Comparison of ENCODE assay signal across 8 cellular contexts in genomic region chr20:2653511-2654383, GRCh38. TPM values are rescaled to one million over a fixed set of nuclear protein-coding genes. Genes with fewer than 3 reads are reported as not detected.
DNase-seq lines count a peak whose midpoint lies in the region; ATAC-seq and TF ChIP-seq lines count a peak whose summit lies in the region.

No MANE protein-coding gene starts in this region.

- peaks cover 0 to 49% of the 10 kb centered on the region in 2 donors for H3K36me3 ChIP-seq in left lung
- no peaks in the 10 kb centered on the region for H3K36me3 ChIP-seq in testis (ENCODE audit: low read depth, missing control alignments)

- H3K27me3 ChIP-seq in left lung (no peaks in the 10 kb centered on the region), testis (no peaks in the 10 kb centered on the region)

- peak overlapping the region; percentile 90 for H3K4me3 Mint-ChIP-seq in T-helper 1 cell treated with Interleukin-12 subunit alpha and Interleukin-12 subunit beta and Interleukin-4 antibody, amounts not matched to agents 30 μg/mL and 1 μg/mL, for 36 hours
- peak overlapping the region; percentile 89 for H3K4me3 Mint-ChIP-seq in activated naive CD8-positive, alpha-beta T cell treated with anti-CD3 and anti-CD28 coated beads, Interleukin-2, amount 10 ng/mL, durations not matched to agents 7 days and 5 days

- TF ChIP-seq CTCF in left lung (IDR thresholded peaks at IDR 0.05) (no peak), testis (IDR thresholded peaks at IDR 0.05) (no peak)

- WGBS in testis, 2 donors, result 30 to 33% methylated on average over 24 of the region's 24 CpGs

- H3K4me1 ChIP-seq in left lung (peaks cover 13 to 35% of the 10 kb centered on the region in 2 donors), testis (peaks cover 10% of the 10 kb centered on the region)

- intact Hi-C loops in left lung (cut with DNase I), result no loop called here
- intact Hi-C loops in testis (cut with DNase I; ENCODE audit: low total_unique reads), result no loop called here

- no peaks in the 10 kb centered on the region for H3K9me3 ChIP-seq in left lung
- no peaks in the 10 kb centered on the region for H3K9me3 ChIP-seq in testis

- no peak for ATAC-seq in activated naive CD8-positive, alpha-beta T cell treated with anti-CD3 and anti-CD28 coated beads, Interleukin-2, amount 10 ng/mL, durations not matched to agents 7 days and 5 days (ENCODE audit: low read depth)
- ATAC-seq in left lung, result no peak
- no peak for ATAC-seq in GM18867 (IDR thresholded peaks at IDR 0.05; ENCODE audit: unreplicated experiment)
- no peak for ATAC-seq in HG02884 (IDR thresholded peaks at IDR 0.05; ENCODE audit: unreplicated experiment)

- no peak for TF ChIP-seq POLR2A in testis (IDR thresholded peaks at IDR 0.05)

- H3K4me3 ChIP-seq in left lung, result peak overlapping the region; percentile 91 to 96
- H3K4me3 ChIP-seq in testis, result peak overlapping the region; percentile 71 to 88

- DNase-seq in T-helper 1 cell (no peak), left lung (no peak), testis (no peak), NCI-H524 (lab: John Stamatoyannopoulos, UW) (no peak)
- no peak for DNase-seq in activated naive CD8-positive, alpha-beta T cell treated with anti-CD3 and anti-CD28 coated beads, Interleukin-2, amount 10 ng/mL, durations not matched to agents 7 days and 5 days

- H3K36me3 Mint-ChIP-seq in T-helper 1 cell treated with Interleukin-12 subunit alpha and Interleukin-12 subunit beta and Interleukin-4 antibody, amounts not matched to agents 30 μg/mL and 1 μg/mL, for 36 hours (ENCODE audit: low read depth), result peaks cover 49% of the 10 kb centered on the region
- H3K36me3 Mint-ChIP-seq in activated naive CD8-positive, alpha-beta T cell treated with anti-CD3 and anti-CD28 coated beads, Interleukin-2, amount 10 ng/mL, durations not matched to agents 7 days and 5 days, result peaks cover 45% of the 10 kb centered on the region

- H3K27ac ChIP-seq in left lung, result peak overlapping the region in 1 of 2 donors; percentile 92
- peak overlapping the region in 1 of 2 donors; percentile 86 for H3K27ac ChIP-seq in testis

- H3K9me3 Mint-ChIP-seq in T-helper 1 cell treated with Interleukin-12 subunit alpha and Interleukin-12 subunit beta and Interleukin-4 antibody, amounts not matched to agents 30 μg/mL and 1 μg/mL, for 36 hours, result no peaks in the 10 kb centered on the region
- H3K9me3 Mint-ChIP-seq in activated naive CD8-positive, alpha-beta T cell treated with anti-CD3 and anti-CD28 coated beads, Interleukin-2, amount 10 ng/mL, durations not matched to agents 7 days and 5 days, result no peaks in the 10 kb centered on the region

- POLR2A ChIA-PET in activated naive CD8-positive, alpha-beta T cell treated with anti-CD3 and anti-CD28 coated beads, Interleukin-2, amount 10 ng/mL, durations not matched to agents 7 days and 5 days (lab: Charles Lee), result interaction anchor here (1.0 to 6.3 kb wide), 9 partner anchors 11 to 219 kb away, joined by 3 to 86 read pairs (median 10); partner anchors contain the start of genes IDH3B, PCED1A, PTPRA and SNRPB

- H3K27me3 Mint-ChIP-seq in T-helper 1 cell treated with Interleukin-12 subunit alpha and Interleukin-12 subunit beta and Interleukin-4 antibody, amounts not matched to agents 30 μg/mL and 1 μg/mL, for 36 hours (ENCODE audit: low read depth), result no peaks in the 10 kb centered on the region
- no peaks in the 10 kb centered on the region for H3K27me3 Mint-ChIP-seq in activated naive CD8-positive, alpha-beta T cell treated with anti-CD3 and anti-CD28 coated beads, Interleukin-2, amount 10 ng/mL, durations not matched to agents 7 days and 5 days

- peak overlapping the region; percentile 76 for H3K27ac Mint-ChIP-seq in T-helper 1 cell treated with Interleukin-12 subunit alpha and Interleukin-12 subunit beta and Interleukin-4 antibody, amounts not matched to agents 30 μg/mL and 1 μg/mL, for 36 hours
- H3K27ac Mint-ChIP-seq in activated naive CD8-positive, alpha-beta T cell treated with anti-CD3 and anti-CD28 coated beads, Interleukin-2, amount 10 ng/mL, durations not matched to agents 7 days and 5 days, result peak overlapping the region; percentile 87

- H3K4me1 Mint-ChIP-seq in T-helper 1 cell treated with Interleukin-12 subunit alpha and Interleukin-12 subunit beta and Interleukin-4 antibody, amounts not matched to agents 30 μg/mL and 1 μg/mL, for 36 hours (ENCODE audit: low read depth), result peaks cover 23% of the 10 kb centered on the region
- H3K4me1 Mint-ChIP-seq in activated naive CD8-positive, alpha-beta T cell treated with anti-CD3 and anti-CD28 coated beads, Interleukin-2, amount 10 ng/mL, durations not matched to agents 7 days and 5 days, result peaks cover 38% of the 10 kb centered on the region

RNA-seq across cellular contexts. Expression of gene NOP56, which starts 1.3 kb away (rescaled TPM):
- 100 to 1,000 TPM; 322 to 330 TPM for total RNA-seq in activated naive CD8-positive, alpha-beta T cell treated with anti-CD3 and anti-CD28 coated beads, Interleukin-2, amount 10 ng/mL, durations not matched to agents 7 days and 5 days
- total RNA-seq in left lung (100 to 1,000 TPM in 1 of 2 donors, 10 to 100 TPM in 1; 81.0 to 182 TPM), testis (100 to 1,000 TPM; 110 TPM)
- 125 TPM for polyA plus RNA-seq in testis (ENCODE audit: insufficient read depth, low read depth, low replicate concordance)

RNA-seq across cellular contexts. Expression of gene IDH3B, which starts 10.3 kb away (rescaled TPM):
- 10 to 100 TPM; 95.8 to 96.7 TPM for total RNA-seq in activated naive CD8-positive, alpha-beta T cell treated with anti-CD3 and anti-CD28 coated beads, Interleukin-2, amount 10 ng/mL, durations not matched to agents 7 days and 5 days
- total RNA-seq in left lung, result 10 to 100 TPM; 51.7 to 64.8 TPM
- 100 to 1,000 TPM; 105 to 123 TPM for total RNA-seq in testis
- polyA plus RNA-seq in testis (ENCODE audit: insufficient read depth, low read depth, low replicate concordance), result 90.6 TPM

RNA-seq across cellular contexts. Expression of gene EBF4, which starts 38.8 kb away (rescaled TPM):
- total RNA-seq in activated naive CD8-positive, alpha-beta T cell treated with anti-CD3 and anti-CD28 coated beads, Interleukin-2, amount 10 ng/mL, durations not matched to agents 7 days and 5 days, result 1 to 10 TPM in 1 of 2 experiments, under 1 TPM in 1; 0.99 to 2.4 TPM
- total RNA-seq in left lung, result 10 to 100 TPM in 1 of 2 donors, 1 to 10 TPM in 1; 10.0 to 11.9 TPM
- 10 to 100 TPM in 1 of 2 donors, 1 to 10 TPM in 1; 7.4 to 14.2 TPM for total RNA-seq in testis
- polyA plus RNA-seq in testis (ENCODE audit: insufficient read depth, low read depth, low replicate concordance), result 6.1 TPM
